In the genomic region with DNA sequence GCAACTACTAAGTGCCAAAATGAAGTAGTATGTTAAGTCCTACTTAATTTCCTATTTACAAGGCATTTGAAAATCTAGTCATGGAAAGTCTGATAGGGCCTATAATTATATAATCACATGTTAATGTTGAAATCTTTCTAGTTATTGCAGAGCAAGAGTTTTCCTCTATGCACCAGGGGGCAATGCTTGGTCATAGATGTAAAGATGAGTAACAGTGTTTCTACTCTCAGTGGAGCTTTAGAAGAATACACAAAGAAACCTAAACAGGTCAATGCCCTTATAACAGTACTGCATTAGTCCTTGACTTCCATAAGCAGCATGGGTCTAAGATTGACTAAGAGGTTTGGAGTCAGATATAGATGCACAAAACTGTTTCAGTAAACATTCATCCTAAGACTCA, we compare ENCODE assay signal across 8 cellular contexts.
DNase-seq lines count a peak whose midpoint lies in the region; ATAC-seq lines count a peak whose summit lies in the region.

No MANE protein-coding gene starts in this region.

- in situ Hi-C loops in ACHN (cut with HindIII; ENCODE audit: low pct_ligation_motif_present, low pct_unique_long_range_greater_than_20kb, low sequenced_read_pairs): no loop called here

- ATAC-seq in GM21390 (IDR thresholded peaks at IDR 0.05; ENCODE audit: unreplicated experiment) (peak; percentile 55), right cardiac atrium (peak; percentile 78 to 89), HG03354 (IDR thresholded peaks at IDR 0.05; ENCODE audit: poor library complexity, severe bottlenecking, unreplicated experiment) (no peak), HG02981 (IDR thresholded peaks at IDR 0.05; ENCODE audit: unreplicated experiment) (no peak), HG02884 (IDR thresholded peaks at IDR 0.05; ENCODE audit: unreplicated experiment) (no peak)

- H3K27ac ChIP-seq in right cardiac atrium (ENCODE audit: low read length): no peak overlapping the region

- no peaks in the 10 kb centered on the region for H3K27me3 ChIP-seq in right cardiac atrium (ENCODE audit: control insufficient read depth, insufficient read depth)

- DNase-seq in ACHN (peak; percentile 15), SK-N-DZ (ENCODE audit: low spot score) (peak; percentile 26), right cardiac atrium (no peak)
- DNase-seq in stimulated activated CD4-positive, alpha-beta T cell treated with anti-CD3 and anti-CD28 coated beads, Interleukin-1b, Interleukin-23, amount 100 ng/mL, for 48 hours: no peak

- H3K4me3 ChIP-seq in right cardiac atrium (ENCODE audit: low read length): no peak overlapping the region

- intact Hi-C loops in right cardiac atrium (cut with DNase I): loop anchor here in 3 of 4 donors (5.0 to 10.0 kb wide), 3 partner anchors 220 to 237 kb away; a partner anchor contains a TSS

- no peaks in the 10 kb centered on the region for H3K4me1 ChIP-seq in right cardiac atrium (ENCODE audit: control insufficient read depth, insufficient read depth, low read length)

- no peaks in the 10 kb centered on the region for H3K9me3 ChIP-seq in right cardiac atrium (ENCODE audit: control insufficient read depth, low read length)

Comparison
In these comparisons a context has a peak if more than half of its experiments do, and no peak if none do; other contexts are left out.
1. DNase-seq: peak in ACHN (single experiment) and SK-N-DZ (single experiment); none in right cardiac atrium (0 of 3) and stimulated activated CD4-positive, alpha-beta T cell treated with anti-CD3 and anti-CD28 coated beads, Interleukin-1b, Interleukin-23, amount 100 ng/mL, for 48 hours (single experiment).
2. ATAC-seq: peak in GM21390 (single experiment) and right cardiac atrium (2 of 2); none in HG03354 (single experiment), HG02981 (single experiment) and HG02884 (single experiment).